15 cellular contexts compared by ENCODE assay signal in genomic region chr19:14476307-14476662, GRCh38. TPM values are rescaled to one million over a fixed set of nuclear protein-coding genes. Genes with fewer than 3 reads are reported as not detected.
DNase-seq lines count a peak whose midpoint lies in the region; ATAC-seq and TF ChIP-seq lines count a peak whose summit lies in the region.
"Had no signal": no experiment of that assay in that cellular context is flagged by ENCODE, and none has a peak within 500 bp of the region (broad histone marks: within the 10 kb centered on the region; RNA-seq: fewer than 3 reads in every experiment).

No MANE protein-coding gene starts in this region.

- no peak overlapping the region for H2BK12ac ChIP-seq in neuronal stem cell (ENCODE audit: low read length)

- H4K8ac ChIP-seq in neuronal stem cell (ENCODE audit: low read depth, low read length): no peak overlapping the region

- no peak for TF ChIP-seq EP300 in esophagus muscularis mucosa (IDR thresholded peaks at IDR 0.05)

- intact Hi-C loops in esophagus muscularis mucosa (cut with DNase I): loop anchor here (10.0 kb wide), 1 partner anchor 331 kb away; no protein-coding TSS in a partner anchor

- no peaks in the 10 kb centered on the region for H3K9me3 Mint-ChIP-seq in CD8-positive, alpha-beta memory T cell
- H3K9me3 Mint-ChIP-seq: activated CD4-positive, alpha-beta T cell treated with anti-CD3 and anti-CD28 coated beads, Interleukin-2, amount 10 ng/mL, durations not matched to agents 7 days and 5 days; activated naive CD4-positive, alpha-beta T cell treated with anti-CD3 and anti-CD28 coated beads, Interleukin-2, amount 50 U/mL, for 24 hours had no signal

- H3K36me3 ChIP-seq in CD8-positive, alpha-beta memory T cell (ENCODE audit: insufficient read depth, low read length): no peaks in the 10 kb centered on the region
- H3K36me3 ChIP-seq in Peyer's patch (peaks cover 0 to 33% (median 0%) of the 10 kb centered on the region in 3 donors), esophagus muscularis mucosa (peaks cover 17 to 43% (median 38%) of the 10 kb centered on the region in 4 donors), neuronal stem cell (replicated peaks in 1 of 2; ENCODE audit: control insufficient read depth in 2 of 2, insufficient read depth in 2 of 2, low read length in 2 of 2) (peaks cover 14 to 34% of the 10 kb centered on the region in 2 donors)

- no peak overlapping the region for H2AFZ ChIP-seq in neuronal stem cell (ENCODE audit: low read length)

- H3K36me3 Mint-ChIP-seq in CD8-positive, alpha-beta memory T cell: peaks cover 0 to 12% (median 7%) of the 10 kb centered on the region in 3 donors
- H3K36me3 Mint-ChIP-seq: activated naive CD4-positive, alpha-beta T cell treated with anti-CD3 and anti-CD28 coated beads, Interleukin-2, amount 50 U/mL, for 24 hours had no signal

- DNase-seq in CD8-positive, alpha-beta memory T cell: no peak
- DNase-seq in Peyer's patch: no peak
- DNase-seq in esophagus muscularis mucosa (ENCODE audit: extremely low spot score): no peak
- no peak for DNase-seq in neuronal stem cell (ENCODE audit: low spot score)
- DNase-seq in NCI-H2171 (lab: John Stamatoyannopoulos, UW): no peak
- no peak for DNase-seq in left lobe of liver (ENCODE audit: low spot score)
- DNase-seq: activated T-cell treated with anti-CD3 and anti-CD28 coated beads for 4 hours, hippocampal formation, KBM-7, kidney glomerular epithelial cell, midbrain, NCI-H2081 treated with DMSO at 0.1 percent for 48 hours had no signal

- no peak overlapping the region for H3K18ac ChIP-seq in neuronal stem cell (ENCODE audit: low read length)

- H3K4me3 Mint-ChIP-seq in CD8-positive, alpha-beta memory T cell: peak overlapping the region in 5 of 7 donors; percentile 2 to 49 (median 22)
- H3K4me3 Mint-ChIP-seq: activated CD4-positive, alpha-beta T cell treated with anti-CD3 and anti-CD28 coated beads, Interleukin-2, amount 10 ng/mL, durations not matched to agents 7 days and 5 days; activated naive CD4-positive, alpha-beta T cell treated with anti-CD3 and anti-CD28 coated beads, Interleukin-2, amount 50 U/mL, for 24 hours had no signal

- H3K79me1 ChIP-seq in neuronal stem cell (ENCODE audit: low read depth, low read length): peaks cover 2% of the 10 kb centered on the region

- CTCF ChIA-PET in CD8-positive, alpha-beta memory T cell (lab: Charles Lee): no interaction called here

- TF ChIP-seq CTCF in Peyer's patch (IDR thresholded peaks at IDR 0.05): no peak
- no peak for TF ChIP-seq CTCF in esophagus muscularis mucosa (IDR thresholded peaks at IDR 0.05)

- no peak overlapping the region for H3K4me3 ChIP-seq in CD8-positive, alpha-beta memory T cell (ENCODE audit: low read length)
- H3K4me3 ChIP-seq in Peyer's patch (no peak overlapping the region), esophagus muscularis mucosa (no peak overlapping the region), neuronal stem cell (ENCODE audit: low read length in 2 of 2) (no peak overlapping the region)

- no peak overlapping the region for H2BK120ac ChIP-seq in neuronal stem cell (ENCODE audit: low read depth, low read length)

- H3K27ac ChIP-seq in CD8-positive, alpha-beta memory T cell (ENCODE audit: low read depth, low read length): no peak overlapping the region
- peak overlapping the region in 3 of 4 donors; percentile 30 to 57 (median 40) for H3K27ac ChIP-seq in Peyer's patch
- H3K27ac ChIP-seq in esophagus muscularis mucosa (replicated peaks in 1 of 4): peak overlapping the region in 3 of 4 donors; percentile 50 to 62 (median 59)
- no peak overlapping the region for H3K27ac ChIP-seq in neuronal stem cell (replicated peaks; ENCODE audit: low read length)

- H2BK15ac ChIP-seq in neuronal stem cell (ENCODE audit: low read length): no peak overlapping the region

- peaks cover 22 to 50% (median 30%) of the 10 kb centered on the region in 3 donors for H3K4me1 Mint-ChIP-seq in CD8-positive, alpha-beta memory T cell

- no peak overlapping the region for H4K91ac ChIP-seq in neuronal stem cell (ENCODE audit: low read depth, low read length, poor library complexity)

- peaks cover 23% of the 10 kb centered on the region for H3K27me3 ChIP-seq in CD8-positive, alpha-beta memory T cell (ENCODE audit: insufficient read depth, low read length, poor library complexity, severe bottlenecking)
- H3K27me3 ChIP-seq in Peyer's patch (peaks cover 0 to 3% of the 10 kb centered on the region in 2 donors), esophagus muscularis mucosa (peaks cover 0 to 34% (median 9%) of the 10 kb centered on the region in 4 donors), neuronal stem cell (ENCODE audit: control insufficient read depth in 3 of 3, insufficient read depth in 3 of 3, low read depth in 1 of 3, low read length in 3 of 3) (peaks cover 0 to 6% (median 0%) of the 10 kb centered on the region in 3 experiments)

- peaks cover 19 to 25% of the 10 kb centered on the region in 2 donors for H3K27me3 Mint-ChIP-seq in CD8-positive, alpha-beta memory T cell

- TF ChIP-seq POLR2A in Peyer's patch (IDR thresholded peaks at IDR 0.05): no peak
- no peak for TF ChIP-seq POLR2A in esophagus muscularis mucosa (IDR thresholded peaks at IDR 0.05; ENCODE audit: low read depth)

- no peak overlapping the region for H3K4ac ChIP-seq in neuronal stem cell (ENCODE audit: low read length)

- H3K9me3 ChIP-seq in CD8-positive, alpha-beta memory T cell (ENCODE audit: low read length): no peaks in the 10 kb centered on the region
- H3K9me3 ChIP-seq in Peyer's patch (no peaks in the 10 kb centered on the region), esophagus muscularis mucosa (no peaks in the 10 kb centered on the region), neuronal stem cell (replicated peaks in 1 of 2; ENCODE audit: control insufficient read depth in 2 of 2, insufficient read depth in 1 of 2, low read depth in 1 of 2, low read length in 2 of 2) (no peaks in the 10 kb centered on the region)

- ATAC-seq in GM21528 (IDR thresholded peaks at IDR 0.05; ENCODE audit: low FRiP score, unreplicated experiment) (no peak), left lobe of liver (no peak)

- H3K14ac ChIP-seq in neuronal stem cell (ENCODE audit: low read length): no peak overlapping the region

- H3K23ac ChIP-seq in neuronal stem cell (ENCODE audit: low read depth, low read length, poor library complexity): peak overlapping the region; percentile 17

- H3K4me2 ChIP-seq in neuronal stem cell (ENCODE audit: insufficient read depth, low read length, poor library complexity, severe bottlenecking): no peak overlapping the region

- WGBS in esophagus muscularis mucosa: 85% methylated on average over 3 of the region's 7 CpGs
- no CpG with 5 or more reads among the region's 7 CpGs for WGBS in neuronal stem cell (ENCODE audit: extremely low coverage in 2 of 2, insufficient read length in 2 of 2, insufficient replicate concordance in 1 of 2), 2 donors

- POLR2A ChIA-PET in CD8-positive, alpha-beta memory T cell (lab: Charles Lee): no interaction called here

- peaks cover 33% of the 10 kb centered on the region for H3K4me1 ChIP-seq in CD8-positive, alpha-beta memory T cell (ENCODE audit: insufficient read depth, low read length)
- H3K4me1 ChIP-seq in Peyer's patch (peaks cover 0 to 45% (median 18%) of the 10 kb centered on the region in 4 donors), esophagus muscularis mucosa (peaks cover 29 to 83% (median 68%) of the 10 kb centered on the region in 4 donors), neuronal stem cell (ENCODE audit: control insufficient read depth in 2 of 2, insufficient read depth in 1 of 2, low read depth in 1 of 2, low read length in 2 of 2) (peaks cover 2 to 23% of the 10 kb centered on the region in 2 donors)

- H2BK5ac ChIP-seq in neuronal stem cell (ENCODE audit: low read length): no peak overlapping the region

- peak overlapping the region in 5 of 8 donors; percentile 51 to 81 (median 64) for H3K27ac Mint-ChIP-seq in CD8-positive, alpha-beta memory T cell
- H3K27ac Mint-ChIP-seq: activated naive CD4-positive, alpha-beta T cell treated with anti-CD3 and anti-CD28 coated beads, Interleukin-2, amount 50 U/mL, for 24 hours had no signal

- H2AK5ac ChIP-seq in neuronal stem cell (ENCODE audit: low read depth, low read length): peak overlapping the region; percentile 91

- H3K9ac ChIP-seq in neuronal stem cell (ENCODE audit: low read depth, low read length, poor library complexity): no peak overlapping the region

RNA-seq across cellular contexts. Expression of gene PTGER1, which starts 1.1 kb away (rescaled TPM):
- total RNA-seq in CD8-positive, alpha-beta memory T cell: not detected
- polyA plus RNA-seq in CD8-positive, alpha-beta memory T cell: not detected
- total RNA-seq in Peyer's patch (not detected), esophagus muscularis mucosa (1 to 10 TPM in 2 of 4 donors, under 1 TPM in 1, not detected in 1; 0.80 to 1.8 (median 1.3) TPM), left lobe of liver (0.13 TPM)
- polyA plus RNA-seq in neuronal stem cell (2013, experiment 1 of 2): 0.26 TPM
- 0.29 TPM for polyA plus RNA-seq in neuronal stem cell (2013, experiment 2 of 2)

RNA-seq across cellular contexts. Expression of gene GIPC1, which starts 19.6 kb away (rescaled TPM):
- total RNA-seq in CD8-positive, alpha-beta memory T cell: 10 to 100 TPM; 32.7 to 36.7 TPM
- 43.4 TPM for polyA plus RNA-seq in CD8-positive, alpha-beta memory T cell
- total RNA-seq in Peyer's patch (10 to 100 TPM; 45.8 to 68.5 (median 65.2) TPM), esophagus muscularis mucosa (100 to 1,000 TPM in 3 of 4 donors, 10 to 100 TPM in 1; 88.5 to 138 (median 108) TPM), left lobe of liver (28.2 TPM)
- polyA plus RNA-seq in neuronal stem cell (2013, experiment 1 of 2): 47.5 TPM
- polyA plus RNA-seq in neuronal stem cell (2013, experiment 2 of 2): 45.1 TPM

RNA-seq across cellular contexts. Expression of gene DNAJB1, which starts 41.9 kb away (rescaled TPM):
- total RNA-seq in CD8-positive, alpha-beta memory T cell: 100 to 1,000 TPM in 1 of 2 experiments, 10 to 100 TPM in 1; 98.6 to 103 TPM
- 385 TPM for polyA plus RNA-seq in CD8-positive, alpha-beta memory T cell
- total RNA-seq in Peyer's patch (10 to 100 TPM; 34.5 to 60.2 (median 54.1) TPM), esophagus muscularis mucosa (100 to 1,000 TPM in 1 of 4 donors, 10 to 100 TPM in 3; 50.3 to 102 (median 86.3) TPM), left lobe of liver (70.7 TPM)
- polyA plus RNA-seq in neuronal stem cell (2013, experiment 1 of 2): 49.6 TPM
- polyA plus RNA-seq in neuronal stem cell (2013, experiment 2 of 2): 49.2 TPM

RNA-seq across cellular contexts. Expression of gene PKN1, which starts 43.2 kb away (rescaled TPM):
- total RNA-seq in CD8-positive, alpha-beta memory T cell: 100 to 1,000 TPM; 177 to 205 TPM
- polyA plus RNA-seq in CD8-positive, alpha-beta memory T cell: 86.6 TPM
- total RNA-seq in Peyer's patch (100 to 1,000 TPM in 1 of 4 donors, 10 to 100 TPM in 3; 13.1 to 140 (median 28.2) TPM), esophagus muscularis mucosa (100 to 1,000 TPM; 120 to 233 (median 167) TPM), left lobe of liver (32.4 TPM)
- 70.0 TPM for polyA plus RNA-seq in neuronal stem cell (2013, experiment 1 of 2)
- polyA plus RNA-seq in neuronal stem cell (2013, experiment 2 of 2): 68.8 TPM

RNA-seq across cellular contexts. Expression of gene TECR, which starts 53.1 kb away (rescaled TPM):
- total RNA-seq in CD8-positive, alpha-beta memory T cell: 100 to 1,000 TPM; 114 to 123 TPM
- polyA plus RNA-seq in CD8-positive, alpha-beta memory T cell: 268 TPM
- total RNA-seq in Peyer's patch (100 to 1,000 TPM in 1 of 4 donors, 10 to 100 TPM in 3; 24.8 to 103 (median 78.7) TPM), esophagus muscularis mucosa (10 to 100 TPM; 18.7 to 32.7 (median 25.7) TPM), left lobe of liver (101 TPM)
- polyA plus RNA-seq in neuronal stem cell (2013, experiment 1 of 2): 225 TPM
- polyA plus RNA-seq in neuronal stem cell (2013, experiment 2 of 2): 213 TPM

Comparison
In these comparisons a context has a peak if more than half of its experiments do, and no peak if none do; other contexts are left out.
1. H3K27ac ChIP-seq: peak in Peyer's patch (3 of 4) and esophagus muscularis mucosa (3 of 4); none in CD8-positive, alpha-beta memory T cell (single experiment) and neuronal stem cell (single experiment).